16 cellular contexts compared by ENCODE assay signal in the genomic region with DNA sequence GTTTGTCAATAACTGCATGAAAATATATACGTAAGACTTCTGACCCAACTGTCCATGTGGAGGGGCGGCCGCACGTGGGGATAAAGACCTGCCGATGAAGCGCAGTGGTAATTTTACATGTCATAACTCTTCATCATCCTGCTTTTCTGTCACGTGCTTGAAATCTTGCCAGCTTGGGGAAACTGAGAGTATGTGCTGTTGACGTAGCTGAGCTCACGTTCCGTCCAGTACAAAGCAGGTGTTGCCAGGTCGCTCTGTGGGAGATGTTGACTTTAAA.
"Had no signal": no experiment of that assay in that cellular context is flagged by ENCODE, and none has a peak within 500 bp of the region (broad histone marks: within the 10 kb centered on the region; RNA-seq: fewer than 3 reads in every experiment).

No MANE protein-coding gene starts in this region.

- H3K9me3 ChIP-seq: mucosa of descending colon had no signal

- H3K4me3 Mint-ChIP-seq: activated CD4-positive, alpha-beta T cell treated with anti-CD3 and anti-CD28 coated beads, Interleukin-2, amount 10 ng/mL, durations not matched to agents 7 days and 5 days; activated T-cell treated with anti-CD3 and anti-CD28 coated beads, Interleukin-2, amount 50 U/mL, for 72 hours; naive thymus-derived CD4-positive, alpha-beta T cell had no signal

- H3K27ac Mint-ChIP-seq: activated CD4-positive, alpha-beta T cell treated with anti-CD3 and anti-CD28 coated beads, Interleukin-2, amount 10 ng/mL, durations not matched to agents 7 days and 5 days; activated naive CD4-positive, alpha-beta T cell treated with anti-CD3 and anti-CD28 coated beads, Interleukin-2, amount 50 U/mL, for 72 hours; activated T-cell treated with anti-CD3 and anti-CD28 coated beads, Interleukin-2, amount 50 U/mL, for 72 hours; naive thymus-derived CD4-positive, alpha-beta T cell had no signal

- H3K36me3 ChIP-seq: cardiac muscle cell had no signal

- H3K27me3 ChIP-seq: cardiac muscle cell, hepatocyte had no signal

- DNase-seq: activated CD4-positive, alpha-beta T cell treated with anti-CD3 and anti-CD28 coated beads, Interleukin-2, amount 10 ng/mL, durations not matched to agents 7 days and 5 days; activated CD4-positive, CD25-positive, alpha-beta regulatory T cell; activated CD8-positive, alpha-beta memory T cell treated with anti-CD3 and anti-CD28 coated beads, Interleukin-2, amount 50 U/mL, for 48 hours; activated gamma-delta T cell; activated T-cell treated with anti-CD3 and anti-CD28 coated beads, Interleukin-2, amount 50 U/mL, for 72 hours; erythroblast; mammary epithelial cell; naive thymus-derived CD4-positive, alpha-beta T cell; small intestine; stimulated activated CD4-positive, alpha-beta T cell treated with anti-CD3 and anti-CD28 coated beads, Interleukin-4, amount 100 ng/mL, for 24 hours; stimulated activated naive CD4-positive, alpha-beta T cell; trophoblast cell had no signal

- H3K4me3 ChIP-seq: cardiac muscle cell, hepatocyte, mucosa of descending colon had no signal

- H3K9me3 Mint-ChIP-seq: activated naive CD4-positive, alpha-beta T cell treated with anti-CD3 and anti-CD28 coated beads, Interleukin-2, amount 50 U/mL, for 72 hours; activated T-cell treated with anti-CD3 and anti-CD28 coated beads, Interleukin-2, amount 50 U/mL, for 72 hours; naive thymus-derived CD4-positive, alpha-beta T cell had no signal

- H3K36me3 Mint-ChIP-seq: activated naive CD4-positive, alpha-beta T cell treated with anti-CD3 and anti-CD28 coated beads, Interleukin-2, amount 50 U/mL, for 72 hours had no signal

- H3K27ac ChIP-seq: cardiac muscle cell, hepatocyte had no signal
